In the genomic region with DNA sequence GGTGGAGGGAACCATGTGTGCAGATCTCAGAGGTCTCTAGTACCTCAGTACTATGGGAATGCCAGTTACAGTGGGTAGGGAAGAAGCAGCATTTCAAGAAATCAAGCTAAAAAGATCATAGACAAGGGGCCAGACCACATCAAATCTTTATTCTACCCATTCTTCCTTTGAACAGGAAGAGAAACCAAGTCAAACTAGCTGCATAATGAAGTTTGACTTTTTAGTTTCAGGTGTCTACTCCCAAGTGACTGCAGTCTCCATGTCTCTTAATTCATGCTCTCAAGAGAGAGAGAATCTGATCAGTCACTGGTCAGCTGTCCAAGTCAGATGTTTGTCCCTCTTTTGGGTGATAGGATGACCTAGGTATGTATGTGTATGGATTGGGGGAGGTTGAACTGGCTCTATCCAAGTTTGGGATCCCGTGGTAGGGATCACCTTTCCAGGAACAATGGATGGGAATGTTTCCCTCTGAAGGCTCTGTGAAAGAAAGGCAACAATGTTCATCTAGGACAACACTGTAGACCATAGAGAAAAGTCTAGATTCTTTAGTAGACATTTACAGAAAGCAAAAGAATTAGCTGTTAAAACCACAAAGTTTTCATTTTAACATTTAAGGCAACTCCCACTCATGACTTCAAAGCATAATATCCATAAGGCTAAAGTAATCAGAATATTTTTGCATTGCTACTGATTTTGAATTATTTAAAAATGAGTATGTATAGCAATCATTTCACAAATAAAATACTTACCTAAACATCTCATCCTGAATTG, we compare ENCODE assay signal across 1 cellular context.
TF ChIP-seq lines count a peak whose summit lies in the region.

No MANE protein-coding gene starts in this region.

TF ChIP-seq in GM12878, 131 proteins besides CTCF, POLR2A, EP300 and RAD21:
- peak; percentile 12; the same call in 1 of the 2 replicates for TF ChIP-seq RUNX3 (IDR thresholded peaks at IDR 0.05; ENCODE audit: low read length)
- TF ChIP-seq, protein P1, sequence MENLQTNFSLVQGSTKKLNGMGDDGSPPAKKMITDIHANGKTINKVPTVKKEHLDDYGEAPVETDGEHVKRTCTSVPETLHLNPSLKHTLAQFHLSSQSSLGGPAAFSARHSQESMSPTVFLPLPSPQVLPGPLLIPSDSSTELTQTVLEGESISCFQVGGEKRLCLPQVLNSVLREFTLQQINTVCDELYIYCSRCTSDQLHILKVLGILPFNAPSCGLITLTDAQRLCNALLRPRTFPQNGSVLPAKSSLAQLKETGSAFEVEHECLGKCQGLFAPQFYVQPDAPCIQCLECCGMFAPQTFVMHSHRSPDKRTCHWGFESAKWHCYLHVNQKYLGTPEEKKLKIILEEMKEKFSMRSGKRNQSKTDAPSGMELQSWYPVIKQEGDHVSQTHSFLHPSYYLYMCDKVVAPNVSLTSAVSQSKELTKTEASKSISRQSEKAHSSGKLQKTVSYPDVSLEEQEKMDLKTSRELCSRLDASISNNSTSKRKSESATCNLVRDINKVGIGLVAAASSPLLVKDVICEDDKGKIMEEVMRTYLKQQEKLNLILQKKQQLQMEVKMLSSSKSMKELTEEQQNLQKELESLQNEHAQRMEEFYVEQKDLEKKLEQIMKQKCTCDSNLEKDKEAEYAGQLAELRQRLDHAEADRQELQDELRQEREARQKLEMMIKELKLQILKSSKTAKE (IDR thresholded peaks at IDR 0.05; ENCODE audit: low read depth, poor library complexity, severe bottlenecking) = no peak
- TF ChIP-seq IKZF2 (IDR thresholded peaks at IDR 0.05) = 0 out of 4 replicates have a peak, but pooled peaks have one; percentile 11 to 17
- 0 out of 2 replicates have a peak, but pooled peaks have one; percentile 22 for TF ChIP-seq IKZF1 (conservative IDR thresholded peaks at IDR 0.05)
- no peak for TF ChIP-seq JUNB (IDR thresholded peaks at IDR 0.05)
